Comparison of ENCODE assay signal across 8 cellular contexts in the genomic region with DNA sequence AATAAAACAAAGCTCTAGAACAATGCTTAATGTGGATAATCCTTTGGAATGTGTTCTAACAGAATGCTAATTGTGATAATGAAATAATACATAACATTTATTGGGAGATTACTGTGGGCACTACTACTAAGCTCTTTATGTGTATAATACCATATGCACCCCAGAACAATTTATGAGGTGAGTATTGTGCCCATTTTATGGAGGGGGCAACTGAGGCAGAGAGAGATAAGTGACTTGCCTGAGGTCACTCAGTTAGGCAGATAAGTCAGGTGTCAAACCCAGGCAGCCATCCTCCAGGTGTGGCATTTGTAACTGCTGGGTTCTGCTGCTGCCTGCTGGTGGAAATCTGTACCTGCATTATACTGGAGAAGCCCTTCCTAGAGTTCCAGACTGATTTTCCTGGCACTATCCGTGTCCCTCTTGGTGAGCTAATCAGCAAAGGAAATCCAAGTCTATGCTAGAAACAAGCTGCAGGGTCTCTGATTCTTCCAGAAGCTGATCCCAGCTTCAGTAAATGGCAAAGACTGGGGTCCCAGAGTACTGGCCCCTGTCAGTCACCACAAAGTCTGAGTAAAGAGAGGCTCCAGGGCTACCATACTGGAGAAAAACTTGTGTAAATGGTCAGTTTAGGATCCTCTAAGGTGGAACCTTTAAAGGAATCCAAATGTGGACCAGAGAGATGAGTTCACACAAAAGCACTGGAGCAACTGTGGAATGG. TPM values are rescaled to one million over a fixed set of nuclear protein-coding genes. Genes with fewer than 3 reads are reported as not detected.
DNase-seq lines count a peak whose midpoint lies in the region; ATAC-seq and TF ChIP-seq lines count a peak whose summit lies in the region.

No MANE protein-coding gene starts in this region.

- H2BK15ac ChIP-seq in neuronal stem cell (ENCODE audit: low read length): no peak overlapping the region

- in situ Hi-C loops in SK-MEL-5 (cut with HindIII; ENCODE audit: low pct_unique_long_range_greater_than_20kb, low sequenced_read_pairs): no loop called here

- H2BK12ac ChIP-seq in neuronal stem cell (ENCODE audit: low read length): no peak overlapping the region

- H3K9ac ChIP-seq in neuronal stem cell (ENCODE audit: low read depth, low read length, poor library complexity): no peak overlapping the region

- TF ChIP-seq CTCF in testis (IDR thresholded peaks at IDR 0.05): peak; percentile 45 to 64 (median 63)

- H3K14ac ChIP-seq in neuronal stem cell (ENCODE audit: low read length): no peak overlapping the region

- no peak overlapping the region for H3K4me2 ChIP-seq in neuronal stem cell (ENCODE audit: insufficient read depth, low read length, poor library complexity, severe bottlenecking)

- no peak overlapping the region for H2AK5ac ChIP-seq in neuronal stem cell (ENCODE audit: low read depth, low read length)

- H3K27ac ChIP-seq in testis (no peak overlapping the region), neuronal stem cell (replicated peaks; ENCODE audit: low read length) (no peak overlapping the region)

- no peak overlapping the region for H3K18ac ChIP-seq in neuronal stem cell (ENCODE audit: low read length)

- TF ChIP-seq POLR2A in testis (IDR thresholded peaks at IDR 0.05): no peak

- H3K4me3 ChIP-seq in testis (no peak overlapping the region), neuronal stem cell (ENCODE audit: low read length in 2 of 2) (no peak overlapping the region)

- H2AFZ ChIP-seq in neuronal stem cell (ENCODE audit: low read length): no peak overlapping the region

- H3K36me3 ChIP-seq in testis (ENCODE audit: low read depth, missing control alignments): no peaks in the 10 kb centered on the region
- no peaks in the 10 kb centered on the region for H3K36me3 ChIP-seq in neuronal stem cell (replicated peaks in 1 of 2; ENCODE audit: control insufficient read depth in 2 of 2, insufficient read depth in 2 of 2, low read length in 2 of 2)

- whole genome bisulfite sequencing in testis, 2 donors: 25 to 33% methylated on average over 1 of the region's 1 CpG
- no CpG with 5 or more reads among the region's 1 CpG for WGBS in neuronal stem cell (ENCODE audit: extremely low coverage in 2 of 2, insufficient read length in 2 of 2, insufficient replicate concordance in 1 of 2), 2 donors

- no peak overlapping the region for H3K23ac ChIP-seq in neuronal stem cell (ENCODE audit: low read depth, low read length, poor library complexity)

- ATAC-seq in left cardiac atrium (peak; percentile 57 to 80), HG03097 (IDR thresholded peaks at IDR 0.05; ENCODE audit: low FRiP score, unreplicated experiment) (no peak), HG02588 (IDR thresholded peaks at IDR 0.05; ENCODE audit: unreplicated experiment) (no peak)

- H4K91ac ChIP-seq in neuronal stem cell (ENCODE audit: low read depth, low read length, poor library complexity): no peak overlapping the region

- no peak overlapping the region for H2BK120ac ChIP-seq in neuronal stem cell (ENCODE audit: low read depth, low read length)

- no peaks in the 10 kb centered on the region for H3K79me1 ChIP-seq in neuronal stem cell (ENCODE audit: low read depth, low read length)

- no peaks in the 10 kb centered on the region for H3K9me3 ChIP-seq in testis
- H3K9me3 ChIP-seq in neuronal stem cell (replicated peaks in 1 of 2; ENCODE audit: control insufficient read depth in 2 of 2, insufficient read depth in 1 of 2, low read depth in 1 of 2, low read length in 2 of 2): no peaks in the 10 kb centered on the region

- H4K8ac ChIP-seq in neuronal stem cell (ENCODE audit: low read depth, low read length): no peak overlapping the region

- H3K27me3 ChIP-seq in testis: no peaks in the 10 kb centered on the region
- no peaks in the 10 kb centered on the region for H3K27me3 ChIP-seq in neuronal stem cell (ENCODE audit: control insufficient read depth in 3 of 3, insufficient read depth in 3 of 3, low read depth in 1 of 3, low read length in 3 of 3)

- H2BK5ac ChIP-seq in neuronal stem cell (ENCODE audit: low read length): no peak overlapping the region

- H3K4me1 ChIP-seq in testis (peaks cover 6% of the 10 kb centered on the region), neuronal stem cell (ENCODE audit: control insufficient read depth in 2 of 2, insufficient read depth in 1 of 2, low read depth in 1 of 2, low read length in 2 of 2) (peaks cover 12 to 23% of the 10 kb centered on the region in 2 donors)

- intact Hi-C loops in left cardiac atrium (cut with DNase I): loop anchor here in 1 of 2 donors (2.0 kb wide), 1 partner anchor 135 kb away; no protein-coding TSS in a partner anchor
- intact Hi-C loops in testis (cut with DNase I; ENCODE audit: low total_unique reads): no loop called here

- DNase-seq in DMS 273 treated with DMSO at 0.1 percent for 48 hours (lab: John Stamatoyannopoulos, UW): peak; percentile 40
- peak; percentile 43 for DNase-seq in HuH-7 (ENCODE audit: low spot score)
- peak; percentile 69 for DNase-seq in SK-MEL-5 (ENCODE audit: low read depth, low spot score)
- peak; percentile 33 for DNase-seq in left cardiac atrium
- peak; percentile 58 for DNase-seq in testis
- DNase-seq in neuronal stem cell (ENCODE audit: low spot score): no peak

- H3K4ac ChIP-seq in neuronal stem cell (ENCODE audit: low read length): no peak overlapping the region

RNA-seq across cellular contexts. Expression of a gene that starts 22.6 kb away (rescaled TPM):
- not detected in 2 replicates for total RNA-seq in SK-MEL-5 (2014; rRNA removed; shearing (Covaris generic))
- polyA plus RNA-seq in SK-MEL-5 (2015; cell fraction: cytosol; rRNA removed): not detected in 2 replicates
- polyA plus RNA-seq in SK-MEL-5 (2015; cell fraction: nucleus; rRNA removed): not detected in 2 replicates
- 10 to 100 TPM; 25.6 to 44.4 TPM for total RNA-seq in left cardiac atrium
- total RNA-seq in testis: 10 to 100 TPM; 84.6 to 91.6 TPM
- 168 TPM for polyA plus RNA-seq in testis (ENCODE audit: insufficient read depth, low read depth, low replicate concordance)
- 19.0 TPM for polyA plus RNA-seq in neuronal stem cell (2013, experiment 1 of 2)
- polyA plus RNA-seq in neuronal stem cell (2013, experiment 2 of 2): 18.2 TPM

Comparison
In these comparisons a context has a peak if more than half of its experiments do, and no peak if none do; other contexts are left out.
1. ATAC-seq: peak in left cardiac atrium (2 of 2); none in HG03097 (single experiment) and HG02588 (single experiment).
2. RNA of a gene that starts 22.6 kb away (total RNA-seq): 84.6 to 91.6 TPM in testis and 25.6 to 44.4 TPM in left cardiac atrium; not detected in SK-MEL-5; every median in the first group is over 10 times any median in the second.